ENCODE assay signal across 5 cellular contexts in genomic region chr6:127881949-127882348, GRCh38. TPM values are rescaled to one million over a fixed set of nuclear protein-coding genes. Genes with fewer than 3 reads are reported as not detected.
"Had no signal": no experiment of that assay in that cellular context is flagged by ENCODE, and none has a peak within 500 bp of the region (broad histone marks: within the 10 kb centered on the region; RNA-seq: fewer than 3 reads in every experiment).

No MANE protein-coding gene starts in this region.

RNA-seq across cellular contexts. Expression of gene THEMIS, which starts 18.9 kb away (rescaled TPM):
- total RNA-seq: activated B cell treated with CpG ODN at 0.5 μM for 24 hours, ascending aorta, cardiac muscle cell, chondrocyte, M059J had no signal
